ENCODE assay signal across 1 cellular context in the genomic region with DNA sequence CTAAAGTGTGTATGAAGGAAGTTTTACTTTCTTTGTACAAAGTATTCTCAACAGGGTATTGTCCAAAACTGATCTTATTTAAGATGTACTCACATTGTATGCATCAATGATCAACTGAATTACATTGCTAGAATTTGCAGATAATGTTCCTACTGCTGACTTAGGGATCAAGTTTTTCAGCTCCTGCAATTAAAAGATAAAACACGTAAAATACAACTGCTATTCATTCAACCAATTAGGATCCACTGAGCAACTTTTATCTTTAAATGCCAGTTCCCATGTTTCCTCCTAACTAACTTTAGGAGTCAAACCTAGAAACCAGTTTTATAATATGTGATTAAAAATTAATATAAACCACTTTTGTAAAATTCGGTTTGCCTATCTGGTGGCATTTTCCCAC.
TF ChIP-seq lines count a peak whose summit lies in the region.

No MANE protein-coding gene starts in this region.

TF ChIP-seq in K562, 482 proteins besides CTCF, POLR2A, EP300 and RAD21 (continued from another document):
- TF ChIP-seq, protein P1, sequence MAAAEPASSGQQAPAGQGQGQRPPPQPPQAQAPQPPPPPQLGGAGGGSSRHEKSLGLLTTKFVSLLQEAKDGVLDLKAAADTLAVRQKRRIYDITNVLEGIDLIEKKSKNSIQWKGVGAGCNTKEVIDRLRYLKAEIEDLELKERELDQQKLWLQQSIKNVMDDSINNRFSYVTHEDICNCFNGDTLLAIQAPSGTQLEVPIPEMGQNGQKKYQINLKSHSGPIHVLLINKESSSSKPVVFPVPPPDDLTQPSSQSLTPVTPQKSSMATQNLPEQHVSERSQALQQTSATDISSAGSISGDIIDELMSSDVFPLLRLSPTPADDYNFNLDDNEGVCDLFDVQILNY (CRISPR knock-in tag; IDR thresholded peaks at IDR 0.05): no peak
- TF ChIP-seq ZNF717 (CRISPR knock-in tag; IDR thresholded peaks at IDR 0.05) (no peak), SMAD1 (IDR thresholded peaks at IDR 0.05; ENCODE audit: low read depth, low read length, partially characterized antibody) (no peak), COPS2 (conservative IDR thresholded peaks at IDR 0.05) (no peak), HOXB6 (CRISPR knock-in tag; IDR thresholded peaks at IDR 0.05; ENCODE audit: borderline replicate concordance) (no peak), HDAC3 (IDR thresholded peaks at IDR 0.05; ENCODE audit: borderline replicate concordance, partially characterized antibody) (no peak), ARHGAP35 (IDR thresholded peaks at IDR 0.05; ENCODE audit: partially characterized antibody) (no peak), U2AF2 (optimal IDR thresholded peaks at IDR 0.05; ENCODE audit: low read depth, low read length) (no peak), ZBTB7A (IDR thresholded peaks at IDR 0.05; ENCODE audit: borderline replicate concordance, control insufficient read depth, low read depth, low read length) (no peak), CREB1 (IDR thresholded peaks at IDR 0.05) (no peak), CREB1 (CRISPR knock-in tag; IDR thresholded peaks at IDR 0.05) (no peak), PHTF2 (CRISPR knock-in tag; IDR thresholded peaks at IDR 0.05) (no peak), SUPT5H (IDR thresholded peaks at IDR 0.05) (no peak), ARID1B (IDR thresholded peaks at IDR 0.05) (peak; percentile 82), SAP30 (IDR thresholded peaks at IDR 0.05; ENCODE audit: borderline replicate concordance, insufficient read depth, low read depth, low read length, poor library complexity, severe bottlenecking) (no peak), KDM2B (CRISPR knock-in tag; IDR thresholded peaks at IDR 0.05) (no peak), SNRNP70 (optimal IDR thresholded peaks at IDR 0.05; ENCODE audit: low read depth, low read length) (no peak), MTA2 (IDR thresholded peaks at IDR 0.05; ENCODE audit: low read depth) (peak; percentile 47), MEF2A (IDR thresholded peaks at IDR 0.05; ENCODE audit: control insufficient read depth, low read depth, low read length) (no peak), RBM25 (IDR thresholded peaks at IDR 0.05; ENCODE audit: low read depth, low read length, severe bottlenecking) (no peak), DPF2 (IDR thresholded peaks at IDR 0.05) (peak; percentile 64), HDAC8 (tag; IDR thresholded peaks at IDR 0.05) (no peak), HDAC2 (IDR thresholded peaks at IDR 0.05) (0 out of 2 replicates have a peak, but pooled peaks have one; percentile 34), NUFIP1 (IDR thresholded peaks at IDR 0.05; ENCODE audit: partially characterized antibody) (no peak), KHSRP (IDR thresholded peaks at IDR 0.05) (no peak), SMARCA4 (IDR thresholded peaks at IDR 0.05) (peak; percentile 49; the same call in 1 of the 2 replicates), TEAD1 (CRISPR knock-in tag; IDR thresholded peaks at IDR 0.05) (no peak), GATA2 (CRISPR knock-in tag; IDR thresholded peaks at IDR 0.05) (no peak)
- TF ChIP-seq, protein P2, sequence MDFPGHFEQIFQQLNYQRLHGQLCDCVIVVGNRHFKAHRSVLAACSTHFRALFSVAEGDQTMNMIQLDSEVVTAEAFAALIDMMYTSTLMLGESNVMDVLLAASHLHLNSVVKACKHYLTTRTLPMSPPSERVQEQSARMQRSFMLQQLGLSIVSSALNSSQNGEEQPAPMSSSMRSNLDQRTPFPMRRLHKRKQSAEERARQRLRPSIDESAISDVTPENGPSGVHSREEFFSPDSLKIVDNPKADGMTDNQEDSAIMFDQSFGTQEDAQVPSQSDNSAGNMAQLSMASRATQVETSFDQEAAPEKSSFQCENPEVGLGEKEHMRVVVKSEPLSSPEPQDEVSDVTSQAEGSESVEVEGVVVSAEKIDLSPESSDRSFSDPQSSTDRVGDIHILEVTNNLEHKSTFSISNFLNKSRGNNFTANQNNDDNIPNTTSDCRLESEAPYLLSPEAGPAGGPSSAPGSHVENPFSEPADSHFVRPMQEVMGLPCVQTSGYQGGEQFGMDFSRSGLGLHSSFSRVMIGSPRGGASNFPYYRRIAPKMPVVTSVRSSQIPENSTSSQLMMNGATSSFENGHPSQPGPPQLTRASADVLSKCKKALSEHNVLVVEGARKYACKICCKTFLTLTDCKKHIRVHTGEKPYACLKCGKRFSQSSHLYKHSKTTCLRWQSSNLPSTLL (IDR thresholded peaks at IDR 0.05): no peak
- TF ChIP-seq, protein P3, sequence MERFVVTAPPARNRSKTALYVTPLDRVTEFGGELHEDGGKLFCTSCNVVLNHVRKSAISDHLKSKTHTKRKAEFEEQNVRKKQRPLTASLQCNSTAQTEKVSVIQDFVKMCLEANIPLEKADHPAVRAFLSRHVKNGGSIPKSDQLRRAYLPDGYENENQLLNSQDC (CRISPR knock-in tag; IDR thresholded peaks at IDR 0.05): no peak
- TF ChIP-seq, protein P4, sequence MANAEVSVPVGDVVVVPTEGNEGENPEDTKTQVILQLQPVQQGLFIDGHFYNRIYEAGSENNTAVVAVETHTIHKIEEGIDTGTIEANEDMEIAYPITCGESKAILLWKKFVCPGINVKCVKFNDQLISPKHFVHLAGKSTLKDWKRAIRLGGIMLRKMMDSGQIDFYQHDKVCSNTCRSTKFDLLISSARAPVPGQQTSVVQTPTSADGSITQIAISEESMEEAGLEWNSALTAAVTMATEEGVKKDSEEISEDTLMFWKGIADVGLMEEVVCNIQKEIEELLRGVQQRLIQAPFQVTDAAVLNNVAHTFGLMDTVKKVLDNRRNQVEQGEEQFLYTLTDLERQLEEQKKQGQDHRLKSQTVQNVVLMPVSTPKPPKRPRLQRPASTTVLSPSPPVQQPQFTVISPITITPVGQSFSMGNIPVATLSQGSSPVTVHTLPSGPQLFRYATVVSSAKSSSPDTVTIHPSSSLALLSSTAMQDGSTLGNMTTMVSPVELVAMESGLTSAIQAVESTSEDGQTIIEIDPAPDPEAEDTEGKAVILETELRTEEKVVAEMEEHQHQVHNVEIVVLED (CRISPR knock-in tag; IDR thresholded peaks at IDR 0.05): no peak
- TF ChIP-seq, protein P5, sequence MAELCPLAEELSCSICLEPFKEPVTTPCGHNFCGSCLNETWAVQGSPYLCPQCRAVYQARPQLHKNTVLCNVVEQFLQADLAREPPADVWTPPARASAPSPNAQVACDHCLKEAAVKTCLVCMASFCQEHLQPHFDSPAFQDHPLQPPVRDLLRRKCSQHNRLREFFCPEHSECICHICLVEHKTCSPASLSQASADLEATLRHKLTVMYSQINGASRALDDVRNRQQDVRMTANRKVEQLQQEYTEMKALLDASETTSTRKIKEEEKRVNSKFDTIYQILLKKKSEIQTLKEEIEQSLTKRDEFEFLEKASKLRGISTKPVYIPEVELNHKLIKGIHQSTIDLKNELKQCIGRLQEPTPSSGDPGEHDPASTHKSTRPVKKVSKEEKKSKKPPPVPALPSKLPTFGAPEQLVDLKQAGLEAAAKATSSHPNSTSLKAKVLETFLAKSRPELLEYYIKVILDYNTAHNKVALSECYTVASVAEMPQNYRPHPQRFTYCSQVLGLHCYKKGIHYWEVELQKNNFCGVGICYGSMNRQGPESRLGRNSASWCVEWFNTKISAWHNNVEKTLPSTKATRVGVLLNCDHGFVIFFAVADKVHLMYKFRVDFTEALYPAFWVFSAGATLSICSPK (IDR thresholded peaks at IDR 0.05; ENCODE audit: borderline replicate concordance): no peak
- TF ChIP-seq, protein P6, sequence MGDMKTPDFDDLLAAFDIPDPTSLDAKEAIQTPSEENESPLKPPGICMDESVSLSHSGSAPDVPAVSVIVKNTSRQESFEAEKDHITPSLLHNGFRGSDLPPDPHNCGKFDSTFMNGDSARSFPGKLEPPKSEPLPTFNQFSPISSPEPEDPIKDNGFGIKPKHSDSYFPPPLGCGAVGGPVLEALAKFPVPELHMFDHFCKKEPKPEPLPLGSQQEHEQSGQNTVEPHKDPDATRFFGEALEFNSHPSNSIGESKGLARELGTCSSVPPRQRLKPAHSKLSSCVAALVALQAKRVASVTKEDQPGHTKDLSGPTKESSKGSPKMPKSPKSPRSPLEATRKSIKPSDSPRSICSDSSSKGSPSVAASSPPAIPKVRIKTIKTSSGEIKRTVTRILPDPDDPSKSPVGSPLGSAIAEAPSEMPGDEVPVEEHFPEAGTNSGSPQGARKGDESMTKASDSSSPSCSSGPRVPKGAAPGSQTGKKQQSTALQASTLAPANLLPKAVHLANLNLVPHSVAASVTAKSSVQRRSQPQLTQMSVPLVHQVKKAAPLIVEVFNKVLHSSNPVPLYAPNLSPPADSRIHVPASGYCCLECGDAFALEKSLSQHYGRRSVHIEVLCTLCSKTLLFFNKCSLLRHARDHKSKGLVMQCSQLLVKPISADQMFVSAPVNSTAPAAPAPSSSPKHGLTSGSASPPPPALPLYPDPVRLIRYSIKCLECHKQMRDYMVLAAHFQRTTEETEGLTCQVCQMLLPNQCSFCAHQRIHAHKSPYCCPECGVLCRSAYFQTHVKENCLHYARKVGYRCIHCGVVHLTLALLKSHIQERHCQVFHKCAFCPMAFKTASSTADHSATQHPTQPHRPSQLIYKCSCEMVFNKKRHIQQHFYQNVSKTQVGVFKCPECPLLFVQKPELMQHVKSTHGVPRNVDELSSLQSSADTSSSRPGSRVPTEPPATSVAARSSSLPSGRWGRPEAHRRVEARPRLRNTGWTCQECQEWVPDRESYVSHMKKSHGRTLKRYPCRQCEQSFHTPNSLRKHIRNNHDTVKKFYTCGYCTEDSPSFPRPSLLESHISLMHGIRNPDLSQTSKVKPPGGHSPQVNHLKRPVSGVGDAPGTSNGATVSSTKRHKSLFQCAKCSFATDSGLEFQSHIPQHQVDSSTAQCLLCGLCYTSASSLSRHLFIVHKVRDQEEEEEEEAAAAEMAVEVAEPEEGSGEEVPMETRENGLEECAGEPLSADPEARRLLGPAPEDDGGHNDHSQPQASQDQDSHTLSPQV (IDR thresholded peaks at IDR 0.05): peak; percentile 41
- TF ChIP-seq, protein P7, sequence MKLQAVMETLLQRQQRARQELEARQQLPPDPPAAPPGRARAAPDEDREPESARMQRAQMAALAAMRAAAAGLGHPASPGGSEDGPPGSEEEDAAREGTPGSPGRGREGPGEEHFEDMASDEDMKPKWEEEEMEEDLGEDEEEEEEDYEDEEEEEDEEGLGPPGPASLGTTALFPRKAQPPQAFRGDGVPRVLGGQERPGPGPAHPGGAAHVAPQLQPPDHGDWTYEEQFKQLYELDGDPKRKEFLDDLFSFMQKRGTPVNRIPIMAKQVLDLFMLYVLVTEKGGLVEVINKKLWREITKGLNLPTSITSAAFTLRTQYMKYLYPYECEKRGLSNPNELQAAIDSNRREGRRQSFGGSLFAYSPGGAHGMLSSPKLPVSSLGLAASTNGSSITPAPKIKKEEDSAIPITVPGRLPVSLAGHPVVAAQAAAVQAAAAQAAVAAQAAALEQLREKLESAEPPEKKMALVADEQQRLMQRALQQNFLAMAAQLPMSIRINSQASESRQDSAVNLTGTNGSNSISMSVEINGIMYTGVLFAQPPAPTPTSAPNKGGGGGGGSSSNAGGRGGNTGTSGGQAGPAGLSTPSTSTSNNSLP (IDR thresholded peaks at IDR 0.05; ENCODE audit: borderline replicate concordance, low read depth, low read length): peak; percentile 55; the same call in 1 of the 2 replicates
- TF ChIP-seq, protein P8, sequence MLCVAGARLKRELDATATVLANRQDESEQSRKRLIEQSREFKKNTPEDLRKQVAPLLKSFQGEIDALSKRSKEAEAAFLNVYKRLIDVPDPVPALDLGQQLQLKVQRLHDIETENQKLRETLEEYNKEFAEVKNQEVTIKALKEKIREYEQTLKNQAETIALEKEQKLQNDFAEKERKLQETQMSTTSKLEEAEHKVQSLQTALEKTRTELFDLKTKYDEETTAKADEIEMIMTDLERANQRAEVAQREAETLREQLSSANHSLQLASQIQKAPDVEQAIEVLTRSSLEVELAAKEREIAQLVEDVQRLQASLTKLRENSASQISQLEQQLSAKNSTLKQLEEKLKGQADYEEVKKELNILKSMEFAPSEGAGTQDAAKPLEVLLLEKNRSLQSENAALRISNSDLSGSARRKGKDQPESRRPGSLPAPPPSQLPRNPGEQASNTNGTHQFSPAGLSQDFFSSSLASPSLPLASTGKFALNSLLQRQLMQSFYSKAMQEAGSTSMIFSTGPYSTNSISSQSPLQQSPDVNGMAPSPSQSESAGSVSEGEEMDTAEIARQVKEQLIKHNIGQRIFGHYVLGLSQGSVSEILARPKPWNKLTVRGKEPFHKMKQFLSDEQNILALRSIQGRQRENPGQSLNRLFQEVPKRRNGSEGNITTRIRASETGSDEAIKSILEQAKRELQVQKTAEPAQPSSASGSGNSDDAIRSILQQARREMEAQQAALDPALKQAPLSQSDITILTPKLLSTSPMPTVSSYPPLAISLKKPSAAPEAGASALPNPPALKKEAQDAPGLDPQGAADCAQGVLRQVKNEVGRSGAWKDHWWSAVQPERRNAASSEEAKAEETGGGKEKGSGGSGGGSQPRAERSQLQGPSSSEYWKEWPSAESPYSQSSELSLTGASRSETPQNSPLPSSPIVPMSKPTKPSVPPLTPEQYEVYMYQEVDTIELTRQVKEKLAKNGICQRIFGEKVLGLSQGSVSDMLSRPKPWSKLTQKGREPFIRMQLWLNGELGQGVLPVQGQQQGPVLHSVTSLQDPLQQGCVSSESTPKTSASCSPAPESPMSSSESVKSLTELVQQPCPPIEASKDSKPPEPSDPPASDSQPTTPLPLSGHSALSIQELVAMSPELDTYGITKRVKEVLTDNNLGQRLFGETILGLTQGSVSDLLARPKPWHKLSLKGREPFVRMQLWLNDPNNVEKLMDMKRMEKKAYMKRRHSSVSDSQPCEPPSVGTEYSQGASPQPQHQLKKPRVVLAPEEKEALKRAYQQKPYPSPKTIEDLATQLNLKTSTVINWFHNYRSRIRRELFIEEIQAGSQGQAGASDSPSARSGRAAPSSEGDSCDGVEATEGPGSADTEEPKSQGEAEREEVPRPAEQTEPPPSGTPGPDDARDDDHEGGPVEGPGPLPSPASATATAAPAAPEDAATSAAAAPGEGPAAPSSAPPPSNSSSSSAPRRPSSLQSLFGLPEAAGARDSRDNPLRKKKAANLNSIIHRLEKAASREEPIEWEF (CRISPR knock-in tag; IDR thresholded peaks at IDR 0.05): no peak
- TF ChIP-seq, protein P9, sequence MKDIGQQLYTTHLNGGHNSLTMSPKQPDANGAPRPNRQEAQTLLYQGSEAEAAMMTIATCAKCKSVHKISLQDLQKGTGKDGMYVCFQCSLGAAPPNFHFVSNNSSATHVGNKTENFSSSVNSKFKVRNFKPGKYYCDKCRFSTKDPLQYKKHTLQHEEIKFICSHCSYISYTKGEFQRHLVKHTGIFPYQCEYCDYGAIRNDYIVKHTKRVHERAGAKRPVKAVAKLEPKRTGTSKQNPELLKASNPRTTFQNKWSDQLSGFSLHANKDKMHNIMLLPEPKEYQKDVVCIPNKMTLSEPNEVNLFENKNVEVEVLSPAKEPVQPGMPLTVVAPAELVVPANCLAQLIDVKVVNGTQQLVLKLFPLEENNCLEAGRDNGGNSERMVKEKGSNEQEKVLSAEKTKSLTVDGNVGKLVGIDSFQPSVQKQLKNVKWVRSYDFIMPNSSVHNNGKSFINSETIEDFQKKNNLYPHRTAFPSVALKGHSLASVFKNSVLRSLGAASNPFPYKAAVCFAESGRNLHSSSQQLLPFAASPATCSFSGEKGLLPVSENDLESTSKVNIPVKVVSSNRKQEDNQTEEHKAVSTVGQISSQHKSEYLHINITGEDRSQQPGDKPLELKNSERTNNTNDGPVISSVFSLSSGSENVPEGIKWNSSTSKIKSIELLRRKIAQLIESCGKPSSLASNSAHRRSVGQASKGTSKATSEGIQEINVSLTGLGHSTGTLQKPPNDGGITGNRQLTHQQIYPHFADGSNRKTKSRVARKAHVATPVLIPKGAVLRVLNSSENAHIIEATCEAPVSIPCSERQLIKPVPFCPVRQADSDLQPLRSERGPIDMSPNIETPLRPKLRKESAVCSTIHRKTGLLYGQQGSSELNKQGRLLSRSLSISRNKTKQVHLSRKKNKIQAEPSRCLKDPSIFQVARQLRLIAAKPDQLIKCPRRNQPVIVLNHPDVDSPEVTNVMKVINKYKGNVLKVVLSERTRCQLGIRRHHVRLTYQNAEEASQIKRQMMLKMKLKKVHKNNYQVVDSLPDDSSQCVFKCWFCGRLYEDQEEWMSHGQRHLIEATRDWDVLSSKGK (CRISPR knock-in tag; IDR thresholded peaks at IDR 0.05): no peak
- TF ChIP-seq, protein P10, sequence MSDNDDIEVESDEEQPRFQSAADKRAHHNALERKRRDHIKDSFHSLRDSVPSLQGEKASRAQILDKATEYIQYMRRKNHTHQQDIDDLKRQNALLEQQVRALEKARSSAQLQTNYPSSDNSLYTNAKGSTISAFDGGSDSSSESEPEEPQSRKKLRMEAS (CRISPR knock-in tag; IDR thresholded peaks at IDR 0.05): no peak
TF ChIP-seq in K562: peak in this region for 14.
